Comparison of ENCODE assay signal across 1 cellular context in genomic region chr18:49892148-49892924, GRCh38.
TF ChIP-seq lines count a peak whose summit lies in the region.

No MANE protein-coding gene starts in this region.

TF ChIP-seq in SK-N-SH treated with all-trans-retinoic acid at 6 μM for 48 hours, 23 proteins besides CTCF, POLR2A, EP300 and RAD21 (continued from another document):
- TF ChIP-seq, protein P1, sequence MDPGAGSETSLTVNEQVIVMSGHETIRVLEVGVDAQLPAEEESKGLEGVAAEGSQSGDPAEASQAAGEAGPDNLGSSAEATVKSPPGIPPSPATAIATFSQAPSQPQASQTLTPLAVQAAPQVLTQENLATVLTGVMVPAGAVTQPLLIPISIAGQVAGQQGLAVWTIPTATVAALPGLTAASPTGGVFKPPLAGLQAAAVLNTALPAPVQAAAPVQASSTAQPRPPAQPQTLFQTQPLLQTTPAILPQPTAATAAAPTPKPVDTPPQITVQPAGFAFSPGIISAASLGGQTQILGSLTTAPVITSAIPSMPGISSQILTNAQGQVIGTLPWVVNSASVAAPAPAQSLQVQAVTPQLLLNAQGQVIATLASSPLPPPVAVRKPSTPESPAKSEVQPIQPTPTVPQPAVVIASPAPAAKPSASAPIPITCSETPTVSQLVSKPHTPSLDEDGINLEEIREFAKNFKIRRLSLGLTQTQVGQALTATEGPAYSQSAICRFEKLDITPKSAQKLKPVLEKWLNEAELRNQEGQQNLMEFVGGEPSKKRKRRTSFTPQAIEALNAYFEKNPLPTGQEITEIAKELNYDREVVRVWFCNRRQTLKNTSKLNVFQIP (CRISPR knock-in tag; IDR thresholded peaks at IDR 0.05; ENCODE audit: borderline replicate concordance, low read depth) = no peak
- TF ChIP-seq ZNF8 (CRISPR knock-in tag; IDR thresholded peaks at IDR 0.05) = no peak
